Comparison of ENCODE assay signal across 8 cellular contexts in genomic region chr2:237693281-237694039, GRCh38.
A peak's percentile ranks its signal among the peaks of the same experiment; 100 is the strongest.
DNase-seq lines count a peak whose midpoint lies in the region; ATAC-seq and TF ChIP-seq lines count a peak whose summit lies in the region.

No MANE protein-coding gene starts in this region.

- H2BK15ac ChIP-seq in mesendoderm (replicated peaks; ENCODE audit: low read depth) = no peak overlapping the region

- no peak overlapping the region for H3K18ac ChIP-seq in mesendoderm (ENCODE audit: low read length)

- WGBS in mesendoderm (ENCODE audit: extremely low coverage, insufficient coverage, low lambda C conversion rate) = no CpG with 5 or more reads among the region's 6 CpGs

- H3K4ac ChIP-seq in mesendoderm (ENCODE audit: low read depth, low read length) = no peak overlapping the region

- H3K9ac ChIP-seq in mesendoderm (ENCODE audit: low read length) = peak overlapping the region; percentile 88

- peaks cover 67% of the 10 kb centered on the region for H3K4me1 Mint-ChIP-seq in activated CD4-positive, alpha-beta T cell treated with anti-CD3 and anti-CD28 coated beads, Interleukin-2, amount 10 ng/mL, durations not matched to agents 7 days and 5 days

- H3K4me3 Mint-ChIP-seq in activated CD4-positive, alpha-beta T cell treated with anti-CD3 and anti-CD28 coated beads, Interleukin-2, amount 10 ng/mL, durations not matched to agents 7 days and 5 days = peak overlapping the region; percentile 94

- no peak overlapping the region for H4K8ac ChIP-seq in mesendoderm (ENCODE audit: low read depth, low read length)

- in situ Hi-C loops in brain microvascular endothelial cell (cut with HindIII; ENCODE audit: low pct_ligation_motif_present, low sequenced_read_pairs) = no loop called here

- H3K36me3 Mint-ChIP-seq in activated CD4-positive, alpha-beta T cell treated with anti-CD3 and anti-CD28 coated beads, Interleukin-2, amount 10 ng/mL, durations not matched to agents 7 days and 5 days (ENCODE audit: low read depth) = peaks cover 41% of the 10 kb centered on the region

- no peak overlapping the region for H3K23ac ChIP-seq in mesendoderm (ENCODE audit: low read length)

- H2BK5ac ChIP-seq in mesendoderm (ENCODE audit: low read length) = no peak overlapping the region

- TF ChIP-seq CTCF in brain microvascular endothelial cell (IDR thresholded peaks at IDR 0.05; ENCODE audit: low read depth, low read length, missing control alignments) = no peak

- no peak for ATAC-seq in HG02885 (IDR thresholded peaks at IDR 0.05; ENCODE audit: poor library complexity, unreplicated experiment)
- ATAC-seq in HG03571 (IDR thresholded peaks at IDR 0.05; ENCODE audit: unreplicated experiment) = no peak

- H3K36me3 ChIP-seq in brain microvascular endothelial cell (replicated peaks) = no peaks in the 10 kb centered on the region
- no peaks in the 10 kb centered on the region for H3K36me3 ChIP-seq in mesendoderm (ENCODE audit: control insufficient read depth, insufficient read depth, low read length)

- H2BK120ac ChIP-seq in mesendoderm (ENCODE audit: low read depth, low read length) = no peak overlapping the region

- peak overlapping the region; percentile 39 for H2AK5ac ChIP-seq in mesendoderm (ENCODE audit: low read length)

- H3K4me3 ChIP-seq in brain microvascular endothelial cell (ENCODE audit: low read depth, low read length) = peak overlapping the region; percentile 78
- H3K4me3 ChIP-seq in mesendoderm (ENCODE audit: low read length) = peak overlapping the region; percentile 77

- peaks cover 27% of the 10 kb centered on the region for H3K4me1 ChIP-seq in mesendoderm (ENCODE audit: control insufficient read depth, low read depth, low read length)

- H3K27ac ChIP-seq in brain microvascular endothelial cell (peak overlapping the region; percentile 89), mesendoderm (ENCODE audit: low read depth, low read length) (no peak overlapping the region)

- CTCF ChIA-PET in activated CD4-positive, alpha-beta T cell treated with anti-CD3 and anti-CD28 coated beads, Interleukin-2, amount 10 ng/mL, durations not matched to agents 7 days and 5 days (lab: Charles Lee) = interaction anchor here (0.8 to 9.0 kb wide), 8 partner anchors 9 to 121 kb away, joined by 3 to 118 read pairs (median 4); no protein-coding TSS in a partner anchor

- H3K9me3 Mint-ChIP-seq in activated CD4-positive, alpha-beta T cell treated with anti-CD3 and anti-CD28 coated beads, Interleukin-2, amount 10 ng/mL, durations not matched to agents 7 days and 5 days = no peaks in the 10 kb centered on the region

- H3K79me1 ChIP-seq in mesendoderm (ENCODE audit: low read length) = peaks cover 29% of the 10 kb centered on the region

- H3K79me2 ChIP-seq in mesendoderm (ENCODE audit: control insufficient read depth, insufficient read depth, low read length) = peaks cover 56% of the 10 kb centered on the region

- no peak overlapping the region for H4K5ac ChIP-seq in mesendoderm (ENCODE audit: low read length)

- no peaks in the 10 kb centered on the region for H3K27me3 Mint-ChIP-seq in activated CD4-positive, alpha-beta T cell treated with anti-CD3 and anti-CD28 coated beads, Interleukin-2, amount 10 ng/mL, durations not matched to agents 7 days and 5 days

- DNase-seq in activated CD4-positive, alpha-beta T cell treated with anti-CD3 and anti-CD28 coated beads, Interleukin-2, amount 10 ng/mL, durations not matched to agents 7 days and 5 days = no peak
- DNase-seq in activated CD4-positive, alpha-beta T cell treated with anti-CD3 and anti-CD28 coated beads for 4 hours = no peak
- peak; percentile 52 for DNase-seq in NCI-H748 (lab: John Stamatoyannopoulos, UW; ENCODE audit: unreplicated experiment)
- DNase-seq in brain microvascular endothelial cell = no peak
- peak; percentile 50 for DNase-seq in mesendoderm
- DNase-seq in SKM-1 (lab: John Stamatoyannopoulos, UW; ENCODE audit: unreplicated experiment) = no peak

- no peaks in the 10 kb centered on the region for H3K27me3 ChIP-seq in brain microvascular endothelial cell (replicated peaks)
- H3K27me3 ChIP-seq in mesendoderm (ENCODE audit: insufficient read depth, low read length, poor library complexity) = no peaks in the 10 kb centered on the region

- POLR2A ChIA-PET in activated CD4-positive, alpha-beta T cell treated with anti-CD3 and anti-CD28 coated beads, Interleukin-2, amount 10 ng/mL, durations not matched to agents 7 days and 5 days (lab: Charles Lee) = interaction anchor here (2.6 kb wide), 1 partner anchor 20 kb away, joined by 6 read pairs; no protein-coding TSS in a partner anchor

- peak overlapping the region; percentile 95 for H3K27ac Mint-ChIP-seq in activated CD4-positive, alpha-beta T cell treated with anti-CD3 and anti-CD28 coated beads, Interleukin-2, amount 10 ng/mL, durations not matched to agents 7 days and 5 days

- H3K4me2 ChIP-seq in mesendoderm (ENCODE audit: low read length) = peak overlapping the region; percentile 99

- peak overlapping the region; percentile 95 for H3K56ac ChIP-seq in mesendoderm (ENCODE audit: low read length)

Comparison
In these comparisons a context has a peak if more than half of its experiments do, and no peak if none do; other contexts are left out.
1. DNase-seq: peak in NCI-H748 (single experiment) and mesendoderm (single experiment); none in activated CD4-positive, alpha-beta T cell treated with anti-CD3 and anti-CD28 coated beads, Interleukin-2, amount 10 ng/mL, durations not matched to agents 7 days and 5 days (single experiment), activated CD4-positive, alpha-beta T cell treated with anti-CD3 and anti-CD28 coated beads for 4 hours (0 of 2), brain microvascular endothelial cell (single experiment) and SKM-1 (single experiment).